Comparison of ENCODE assay signal across 1 cellular context in the genomic region with DNA sequence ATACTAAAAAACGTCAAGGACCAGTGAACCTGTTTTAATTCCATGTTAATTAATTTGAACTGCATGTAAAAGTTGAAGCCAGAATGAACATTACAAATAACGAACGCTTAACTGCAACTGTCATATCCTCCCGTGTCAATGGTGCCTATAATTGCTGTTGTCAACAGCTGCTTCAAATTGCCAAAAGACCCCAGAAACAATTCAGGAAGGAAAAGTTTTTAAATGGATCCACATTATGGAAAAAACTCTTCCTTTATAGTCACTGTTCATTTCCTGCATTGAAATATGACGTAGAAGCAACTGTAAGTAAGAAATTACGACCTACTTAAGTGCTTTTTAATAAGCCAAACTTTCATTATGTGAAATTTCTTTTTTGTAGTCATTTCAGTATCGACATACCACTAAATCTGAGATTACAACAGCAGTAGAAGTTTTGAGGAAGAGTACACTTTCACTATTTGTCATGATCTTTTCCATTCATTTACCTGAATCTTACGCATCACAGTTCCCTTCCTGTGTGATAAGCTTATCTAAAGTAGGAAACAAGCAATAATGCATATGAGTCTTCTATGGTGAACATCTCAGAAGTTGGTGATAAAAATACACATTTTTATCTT.
TF ChIP-seq lines count a peak whose summit lies in the region.

No MANE protein-coding gene starts in this region.

TF ChIP-seq in WTC11, 78 proteins besides CTCF, POLR2A, EP300 and RAD21 (continued from another document):
- TF ChIP-seq, protein P1, sequence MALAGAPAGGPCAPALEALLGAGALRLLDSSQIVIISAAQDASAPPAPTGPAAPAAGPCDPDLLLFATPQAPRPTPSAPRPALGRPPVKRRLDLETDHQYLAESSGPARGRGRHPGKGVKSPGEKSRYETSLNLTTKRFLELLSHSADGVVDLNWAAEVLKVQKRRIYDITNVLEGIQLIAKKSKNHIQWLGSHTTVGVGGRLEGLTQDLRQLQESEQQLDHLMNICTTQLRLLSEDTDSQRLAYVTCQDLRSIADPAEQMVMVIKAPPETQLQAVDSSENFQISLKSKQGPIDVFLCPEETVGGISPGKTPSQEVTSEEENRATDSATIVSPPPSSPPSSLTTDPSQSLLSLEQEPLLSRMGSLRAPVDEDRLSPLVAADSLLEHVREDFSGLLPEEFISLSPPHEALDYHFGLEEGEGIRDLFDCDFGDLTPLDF (CRISPR knock-in tag; IDR thresholded peaks at IDR 0.05): no peak
- TF ChIP-seq, protein P2, sequence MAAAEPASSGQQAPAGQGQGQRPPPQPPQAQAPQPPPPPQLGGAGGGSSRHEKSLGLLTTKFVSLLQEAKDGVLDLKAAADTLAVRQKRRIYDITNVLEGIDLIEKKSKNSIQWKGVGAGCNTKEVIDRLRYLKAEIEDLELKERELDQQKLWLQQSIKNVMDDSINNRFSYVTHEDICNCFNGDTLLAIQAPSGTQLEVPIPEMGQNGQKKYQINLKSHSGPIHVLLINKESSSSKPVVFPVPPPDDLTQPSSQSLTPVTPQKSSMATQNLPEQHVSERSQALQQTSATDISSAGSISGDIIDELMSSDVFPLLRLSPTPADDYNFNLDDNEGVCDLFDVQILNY (CRISPR knock-in tag; IDR thresholded peaks at IDR 0.05): no peak
TF ChIP-seq in WTC11: peak in this region for 0.
